In the genomic region with DNA sequence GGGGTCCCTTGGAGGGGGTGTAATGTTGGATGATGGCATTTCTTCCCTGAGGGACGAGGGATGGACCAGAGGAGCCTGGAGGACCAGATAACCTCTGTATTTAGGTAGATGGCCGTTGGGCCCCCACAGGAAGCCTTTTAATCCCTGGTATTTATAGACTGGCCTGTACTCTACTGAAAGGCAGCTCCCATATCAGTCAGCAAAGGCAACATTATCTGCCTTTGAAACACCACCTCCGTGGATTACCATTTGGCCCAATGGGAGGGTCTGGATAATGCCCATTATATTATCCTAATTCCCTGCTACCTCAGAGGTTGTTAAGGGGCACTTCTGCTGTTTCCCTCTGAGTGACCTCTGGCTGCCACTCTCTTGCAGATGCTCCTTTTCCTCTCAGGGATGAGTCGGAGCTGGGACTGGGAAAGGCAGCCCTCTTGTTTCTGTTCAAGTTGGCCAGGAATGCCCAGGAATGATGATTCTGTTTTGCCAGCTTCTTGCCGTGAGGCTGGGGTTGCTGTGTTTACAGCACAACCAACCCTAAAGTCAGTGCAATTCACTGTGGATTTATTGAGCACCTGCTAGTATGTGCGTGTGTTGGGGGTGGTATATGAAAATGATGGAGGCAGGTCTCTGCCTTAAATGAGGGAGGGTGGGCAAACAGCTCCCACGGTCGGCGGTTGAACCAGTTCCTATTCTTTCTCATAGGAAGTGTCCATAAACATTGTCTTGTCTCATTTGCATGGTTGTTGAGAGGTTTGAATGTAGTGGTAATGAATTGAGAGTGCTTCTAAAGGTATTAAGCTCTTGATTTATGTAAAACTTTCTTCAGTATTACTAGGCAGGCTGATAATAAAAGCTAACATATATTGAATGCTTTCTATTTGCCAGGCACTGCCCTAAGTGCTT, we compare ENCODE assay signal across 1 cellular context.
TF ChIP-seq lines count a peak whose summit lies in the region.

No MANE protein-coding gene starts in this region.

TF ChIP-seq in GM12878, 131 proteins besides CTCF, POLR2A, EP300 and RAD21 (continues in another document):
- TF ChIP-seq SIN3A (IDR thresholded peaks at IDR 0.05; ENCODE audit: low read depth, low read length) (no peak), TCF12 (IDR thresholded peaks at IDR 0.05; ENCODE audit: low read depth, low read length) (0 out of 2 replicates have a peak, but pooled peaks have one; percentile 53), LARP7 (IDR thresholded peaks at IDR 0.05) (no peak), MYB (IDR thresholded peaks at IDR 0.05; ENCODE audit: borderline replicate concordance, low read depth, low read length) (no peak), ZSCAN29 (IDR thresholded peaks at IDR 0.05) (no peak), MTA2 (IDR thresholded peaks at IDR 0.05; ENCODE audit: low read depth) (peak; percentile 34; the same call in 1 of the 2 replicates), FOXM1 (IDR thresholded peaks at IDR 0.05; ENCODE audit: low read depth, low read length) (peak; percentile 63; the same call in 1 of the 2 replicates), RCOR1 (conservative IDR thresholded peaks at IDR 0.05; ENCODE audit: low read depth, low read length) (no peak), SUZ12 (IDR thresholded peaks at IDR 0.05; ENCODE audit: unreplicated experiment) (no peak), JUNB (IDR thresholded peaks at IDR 0.05) (peak; percentile 72), BCL11A (IDR thresholded peaks at IDR 0.05; ENCODE audit: low read depth, low read length) (peak; percentile 46; the same call in 1 of the 2 replicates), BMI1 (IDR thresholded peaks at IDR 0.05; ENCODE audit: borderline replicate concordance) (no peak), ZNF207 (IDR thresholded peaks at IDR 0.05; ENCODE audit: borderline replicate concordance) (no peak), ATF2 (IDR thresholded peaks at IDR 0.05; ENCODE audit: low read length) (0 out of 2 replicates have a peak, but pooled peaks have one; percentile 65), FOXK2 (IDR thresholded peaks at IDR 0.05) (no peak), IKZF1 (conservative IDR thresholded peaks at IDR 0.05) (peak; percentile 40; the same call in 1 of the 2 replicates), CREM (IDR thresholded peaks at IDR 0.05; ENCODE audit: low read depth) (peak; percentile 20; the same call in 1 of the 2 replicates), IRF3 (IDR thresholded peaks at IDR 0.05) (no peak), CBFB (IDR thresholded peaks at IDR 0.05; ENCODE audit: low read depth) (no peak; the same call in 1 of the 2 replicates), BHLHE40 (IDR thresholded peaks at IDR 0.05; ENCODE audit: borderline replicate concordance in 1 of 2, low read depth in 2 of 2, low read length in 1 of 2) (peak; percentile 8 to 42; a peak in 1 of 4 replicates), NFIC (IDR thresholded peaks at IDR 0.05; ENCODE audit: low read depth, low read length) (peak; percentile 79), SRF (IDR thresholded peaks at IDR 0.05; ENCODE audit: low read depth in 2 of 2, low read length in 2 of 2) (no peak), MTA3 (IDR thresholded peaks at IDR 0.05; ENCODE audit: borderline replicate concordance, low read length) (peak; percentile 74; the same call in 1 of the 2 replicates), USF1 (IDR thresholded peaks at IDR 0.05; ENCODE audit: borderline replicate concordance, extremely low read length, insufficient read depth, low read depth, low read length) (no peak), PML (IDR thresholded peaks at IDR 0.05; ENCODE audit: low read length) (no peak), SMAD5 (IDR thresholded peaks at IDR 0.05; ENCODE audit: low read depth) (no peak; the same call in 1 of the 2 replicates), RB1 (IDR thresholded peaks at IDR 0.05; ENCODE audit: borderline replicate concordance) (no peak), PAX5 (IDR thresholded peaks at IDR 0.05; ENCODE audit: borderline replicate concordance, low read depth, low read length) (no peak), CBX5 (IDR thresholded peaks at IDR 0.05; ENCODE audit: low read depth) (no peak), ATF3 (IDR thresholded peaks at IDR 0.05; ENCODE audit: borderline replicate concordance, extremely low read depth, low read depth, low read length) (no peak), GATAD2B (conservative IDR thresholded peaks at IDR 0.05; ENCODE audit: low read depth) (no peak), HCFC1 (IDR thresholded peaks at IDR 0.05; ENCODE audit: low read length) (no peak), ZNF274 (IDR thresholded peaks at IDR 0.05; ENCODE audit: insufficient read depth, insufficient read length) (no peak), TCF7 (IDR thresholded peaks at IDR 0.05; ENCODE audit: borderline replicate concordance) (peak; percentile 43; the same call in 1 of the 2 replicates), YY1 (IDR thresholded peaks at IDR 0.05; ENCODE audit: low read depth, low read length) (0 out of 2 replicates have a peak, but pooled peaks have one; percentile 14), MEF2A (IDR thresholded peaks at IDR 0.05; ENCODE audit: insufficient read depth, low read depth, low read length) (0 out of 2 replicates have a peak, but pooled peaks have one; percentile 6), SKIL (IDR thresholded peaks at IDR 0.05; ENCODE audit: low read depth, poor library complexity, severe bottlenecking) (no peak), IKZF2 (IDR thresholded peaks at IDR 0.05) (peak; percentile 53 to 63; a peak in 2 of 4 replicates), POU2F2 (IDR thresholded peaks at IDR 0.05; ENCODE audit: borderline replicate concordance, low read depth, low read length) (peak; percentile 68; the same call in 2 of the 3 replicates), ZNF24 (IDR thresholded peaks at IDR 0.05) (no peak), RUNX3 (IDR thresholded peaks at IDR 0.05; ENCODE audit: low read length) (peak; percentile 82), CEBPB (IDR thresholded peaks at IDR 0.05; ENCODE audit: borderline replicate concordance in 1 of 2, low read depth in 2 of 2, low read length in 2 of 2) (no peak), CREB1 (IDR thresholded peaks at IDR 0.05; ENCODE audit: low read depth) (0 out of 2 replicates have a peak, but pooled peaks have one; percentile 13), TBL1XR1 (IDR thresholded peaks at IDR 0.05; ENCODE audit: low read depth, low read length) (0 out of 2 replicates have a peak, but pooled peaks have one; percentile 28), SUPT20H (IDR thresholded peaks at IDR 0.05; ENCODE audit: borderline replicate concordance, control insufficient read depth, low read depth, low read length) (no peak), STAT3 (IDR thresholded peaks at IDR 0.05; ENCODE audit: low read depth, low read length) (no peak)
- TF ChIP-seq, protein P1, sequence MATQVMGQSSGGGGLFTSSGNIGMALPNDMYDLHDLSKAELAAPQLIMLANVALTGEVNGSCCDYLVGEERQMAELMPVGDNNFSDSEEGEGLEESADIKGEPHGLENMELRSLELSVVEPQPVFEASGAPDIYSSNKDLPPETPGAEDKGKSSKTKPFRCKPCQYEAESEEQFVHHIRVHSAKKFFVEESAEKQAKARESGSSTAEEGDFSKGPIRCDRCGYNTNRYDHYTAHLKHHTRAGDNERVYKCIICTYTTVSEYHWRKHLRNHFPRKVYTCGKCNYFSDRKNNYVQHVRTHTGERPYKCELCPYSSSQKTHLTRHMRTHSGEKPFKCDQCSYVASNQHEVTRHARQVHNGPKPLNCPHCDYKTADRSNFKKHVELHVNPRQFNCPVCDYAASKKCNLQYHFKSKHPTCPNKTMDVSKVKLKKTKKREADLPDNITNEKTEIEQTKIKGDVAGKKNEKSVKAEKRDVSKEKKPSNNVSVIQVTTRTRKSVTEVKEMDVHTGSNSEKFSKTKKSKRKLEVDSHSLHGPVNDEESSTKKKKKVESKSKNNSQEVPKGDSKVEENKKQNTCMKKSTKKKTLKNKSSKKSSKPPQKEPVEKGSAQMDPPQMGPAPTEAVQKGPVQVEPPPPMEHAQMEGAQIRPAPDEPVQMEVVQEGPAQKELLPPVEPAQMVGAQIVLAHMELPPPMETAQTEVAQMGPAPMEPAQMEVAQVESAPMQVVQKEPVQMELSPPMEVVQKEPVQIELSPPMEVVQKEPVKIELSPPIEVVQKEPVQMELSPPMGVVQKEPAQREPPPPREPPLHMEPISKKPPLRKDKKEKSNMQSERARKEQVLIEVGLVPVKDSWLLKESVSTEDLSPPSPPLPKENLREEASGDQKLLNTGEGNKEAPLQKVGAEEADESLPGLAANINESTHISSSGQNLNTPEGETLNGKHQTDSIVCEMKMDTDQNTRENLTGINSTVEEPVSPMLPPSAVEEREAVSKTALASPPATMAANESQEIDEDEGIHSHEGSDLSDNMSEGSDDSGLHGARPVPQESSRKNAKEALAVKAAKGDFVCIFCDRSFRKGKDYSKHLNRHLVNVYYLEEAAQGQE (IDR thresholded peaks at IDR 0.05; ENCODE audit: low read depth, low read length): no peak
- TF ChIP-seq, protein P2, sequence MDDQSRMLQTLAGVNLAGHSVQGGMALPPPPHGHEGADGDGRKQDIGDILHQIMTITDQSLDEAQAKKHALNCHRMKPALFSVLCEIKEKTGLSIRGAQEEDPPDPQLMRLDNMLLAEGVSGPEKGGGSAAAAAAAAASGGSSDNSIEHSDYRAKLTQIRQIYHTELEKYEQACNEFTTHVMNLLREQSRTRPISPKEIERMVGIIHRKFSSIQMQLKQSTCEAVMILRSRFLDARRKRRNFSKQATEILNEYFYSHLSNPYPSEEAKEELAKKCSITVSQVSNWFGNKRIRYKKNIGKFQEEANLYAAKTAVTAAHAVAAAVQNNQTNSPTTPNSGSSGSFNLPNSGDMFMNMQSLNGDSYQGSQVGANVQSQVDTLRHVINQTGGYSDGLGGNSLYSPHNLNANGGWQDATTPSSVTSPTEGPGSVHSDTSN (IDR thresholded peaks at IDR 0.05; ENCODE audit: insufficient replicate concordance, low read depth, low read length): no peak
- TF ChIP-seq, protein P3, sequence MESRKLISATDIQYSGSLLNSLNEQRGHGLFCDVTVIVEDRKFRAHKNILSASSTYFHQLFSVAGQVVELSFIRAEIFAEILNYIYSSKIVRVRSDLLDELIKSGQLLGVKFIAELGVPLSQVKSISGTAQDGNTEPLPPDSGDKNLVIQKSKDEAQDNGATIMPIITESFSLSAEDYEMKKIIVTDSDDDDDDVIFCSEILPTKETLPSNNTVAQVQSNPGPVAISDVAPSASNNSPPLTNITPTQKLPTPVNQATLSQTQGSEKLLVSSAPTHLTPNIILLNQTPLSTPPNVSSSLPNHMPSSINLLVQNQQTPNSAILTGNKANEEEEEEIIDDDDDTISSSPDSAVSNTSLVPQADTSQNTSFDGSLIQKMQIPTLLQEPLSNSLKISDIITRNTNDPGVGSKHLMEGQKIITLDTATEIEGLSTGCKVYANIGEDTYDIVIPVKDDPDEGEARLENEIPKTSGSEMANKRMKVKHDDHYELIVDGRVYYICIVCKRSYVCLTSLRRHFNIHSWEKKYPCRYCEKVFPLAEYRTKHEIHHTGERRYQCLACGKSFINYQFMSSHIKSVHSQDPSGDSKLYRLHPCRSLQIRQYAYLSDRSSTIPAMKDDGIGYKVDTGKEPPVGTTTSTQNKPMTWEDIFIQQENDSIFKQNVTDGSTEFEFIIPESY (IDR thresholded peaks at IDR 0.05): no peak
- TF ChIP-seq, protein P4, sequence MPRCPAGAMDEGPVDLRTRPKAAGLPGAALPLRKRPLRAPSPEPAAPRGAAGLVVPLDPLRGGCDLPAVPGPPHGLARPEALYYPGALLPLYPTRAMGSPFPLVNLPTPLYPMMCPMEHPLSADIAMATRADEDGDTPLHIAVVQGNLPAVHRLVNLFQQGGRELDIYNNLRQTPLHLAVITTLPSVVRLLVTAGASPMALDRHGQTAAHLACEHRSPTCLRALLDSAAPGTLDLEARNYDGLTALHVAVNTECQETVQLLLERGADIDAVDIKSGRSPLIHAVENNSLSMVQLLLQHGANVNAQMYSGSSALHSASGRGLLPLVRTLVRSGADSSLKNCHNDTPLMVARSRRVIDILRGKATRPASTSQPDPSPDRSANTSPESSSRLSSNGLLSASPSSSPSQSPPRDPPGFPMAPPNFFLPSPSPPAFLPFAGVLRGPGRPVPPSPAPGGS (IDR thresholded peaks at IDR 0.05; ENCODE audit: borderline replicate concordance, insufficient read depth, low read depth, low read length, poor library complexity, severe bottlenecking): no peak
